10 cellular contexts compared by ENCODE assay signal in the genomic region with DNA sequence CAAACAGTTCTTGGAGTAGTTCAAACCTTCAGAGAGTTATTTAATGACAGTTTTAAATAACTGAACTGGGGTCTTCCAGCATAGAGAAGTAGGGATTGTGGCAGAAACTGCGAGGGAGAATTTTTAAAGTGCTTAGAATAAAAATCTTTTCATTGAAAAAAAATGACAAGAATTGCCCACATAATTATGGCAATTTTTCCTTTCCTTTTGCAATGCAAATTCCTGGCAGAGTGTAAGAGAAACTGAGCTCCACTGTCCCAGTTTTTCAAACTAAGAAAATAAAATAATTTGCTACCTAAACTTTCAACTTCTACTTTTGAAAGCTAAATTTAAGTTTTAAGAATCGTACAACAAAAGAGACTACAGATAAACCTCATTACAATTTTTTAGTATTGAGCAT. TPM values are rescaled to one million over a fixed set of nuclear protein-coding genes. Genes with fewer than 3 reads are reported as not detected.
DNase-seq lines count a peak whose midpoint lies in the region; ATAC-seq, FAIRE-seq and TF ChIP-seq lines count a peak whose summit lies in the region.
"Had no signal": no experiment of that assay in that cellular context is flagged by ENCODE, and none has a peak within 500 bp of the region (broad histone marks: within the 10 kb centered on the region; RNA-seq: fewer than 3 reads in every experiment).

No MANE protein-coding gene starts in this region.

- ATAC-seq in PC-3 = no peak
- no peak for ATAC-seq in foreskin keratinocyte

- no peak for DNase-seq in CD4-positive, alpha-beta memory T cell
- no peak for DNase-seq in PC-3
- DNase-seq in dedifferentiated amniotic fluid mesenchymal stem cell (ENCODE audit: extremely low spot score) = peak; percentile 47
- no peak for DNase-seq in osteoblast (ENCODE audit: insufficient read length, low spot score, missing footprints)
- no peak for DNase-seq in erythroblast (lab: John Stamatoyannopoulos, UW)
- DNase-seq in activated gamma-delta T cell (lab: John Stamatoyannopoulos, UW) = no peak
- DNase-seq in foreskin keratinocyte = no peak
- no peak for DNase-seq in small intestine
- DNase-seq: NCI-H510A had no signal

- no peaks in the 10 kb centered on the region for H3K27me3 ChIP-seq in CD4-positive, alpha-beta memory T cell (ENCODE audit: insufficient read depth, low read length)
- no peaks in the 10 kb centered on the region for H3K27me3 ChIP-seq in PC-3 (ENCODE audit: low read length)
- no peaks in the 10 kb centered on the region for H3K27me3 ChIP-seq in osteoblast (ENCODE audit: insufficient read depth, low read length)
- no peaks in the 10 kb centered on the region for H3K27me3 ChIP-seq in foreskin keratinocyte
- H3K27me3 ChIP-seq in small intestine (ENCODE audit: control insufficient read depth in 2 of 2, insufficient read depth in 2 of 2, low read length in 2 of 2) = no peaks in the 10 kb centered on the region

- H3F3A ChIP-seq in PC-3 (ENCODE audit: low read length, unreplicated experiment) = no peaks in the 10 kb centered on the region

- H3K27ac Mint-ChIP-seq in CD4-positive, alpha-beta memory T cell = peak overlapping the region in 6 of 7 donors; percentile 9 to 99 (median 94)

- H3K9me2 ChIP-seq in PC-3 (replicated peaks; ENCODE audit: low read length) = no peaks in the 10 kb centered on the region

- H3K36me3 Mint-ChIP-seq in CD4-positive, alpha-beta memory T cell = peaks cover 21 to 24% of the 10 kb centered on the region in 2 donors

- H3K36me3 ChIP-seq in CD4-positive, alpha-beta memory T cell (ENCODE audit: insufficient read depth, low read length) = no peaks in the 10 kb centered on the region
- peaks cover 4% of the 10 kb centered on the region; the same call in 1 of the 2 replicates for H3K36me3 ChIP-seq in PC-3 (ENCODE audit: low read depth, low read length)
- no peaks in the 10 kb centered on the region for H3K36me3 ChIP-seq in osteoblast (ENCODE audit: insufficient read depth, low read length)
- no peaks in the 10 kb centered on the region for H3K36me3 ChIP-seq in small intestine (ENCODE audit: control insufficient read depth in 2 of 2, insufficient read depth in 2 of 2, low read length in 2 of 2)

- no TSS peak for BruUV-seq in PC-3 (replicated peaks; lab: Mats Ljungman, UMichigan)

- no peak for TF ChIP-seq CTCF in PC-3 (conservative IDR thresholded peaks at IDR 0.05; ENCODE audit: low read depth, low read length)
- TF ChIP-seq CTCF in osteoblast (IDR thresholded peaks at IDR 0.05; ENCODE audit: extremely low read depth, low read depth, low read length) = no peak
- TF ChIP-seq CTCF in foreskin keratinocyte (conservative IDR thresholded peaks at IDR 0.05) = no peak

- peaks cover 48 to 80% (median 57%) of the 10 kb centered on the region in 4 donors for H3K4me1 Mint-ChIP-seq in CD4-positive, alpha-beta memory T cell

- POLR2A ChIA-PET in CD4-positive, alpha-beta memory T cell (lab: Charles Lee; ENCODE audit: partially characterized antibody) = interaction anchor here (0.5 to 8.5 kb wide), 10 partner anchors 8 to 1573 kb away, joined by 3 to 158 read pairs (median 4); no protein-coding TSS in a partner anchor
- POLR2A ChIA-PET in PC-3 (lab: Charles Lee; ENCODE audit: unreplicated experiment) = interaction anchor here (0.5 to 0.7 kb wide), 4 partner anchors 11 to 1890 kb away, joined by 3 to 4 read pairs (median 4); no protein-coding TSS in a partner anchor

- peaks cover 0 to 9% (median 1%) of the 10 kb centered on the region in 8 donors for H3K9me3 Mint-ChIP-seq in CD4-positive, alpha-beta memory T cell

- peak overlapping the region; percentile 28; the same call in 1 of the 2 replicates for H2AFZ ChIP-seq in PC-3 (ENCODE audit: low read length)
- H2AFZ ChIP-seq in osteoblast (ENCODE audit: low read length) = no peak overlapping the region

- no peak for TF ChIP-seq POLR2A in erythroblast (IDR thresholded peaks at IDR 0.05; ENCODE audit: low read length)

- no peak overlapping the region for H3K4me3 ChIP-seq in CD4-positive, alpha-beta memory T cell (ENCODE audit: low read length in 2 of 2)
- H3K4me3 ChIP-seq in PC-3 (ENCODE audit: low read length) (peak overlapping the region; percentile 90), osteoblast (ENCODE audit: insufficient read depth, low read length) (peak overlapping the region; percentile 1), small intestine (ENCODE audit: low read depth in 1 of 2, low read length in 2 of 2) (no peak overlapping the region)

- peak overlapping the region; percentile 71 for H3K9ac ChIP-seq in PC-3 (ENCODE audit: low read length)

- intact Hi-C loops in CD4-positive, alpha-beta memory T cell (cut with micrococcal nuclease) = loop anchor here (5.0 kb wide), 1 partner anchor 1405 kb away; no protein-coding TSS in a partner anchor
- intact Hi-C loops in PC-3 (cut with micrococcal nuclease) = no loop called here

- CTCF ChIA-PET in CD4-positive, alpha-beta memory T cell (lab: Charles Lee; ENCODE audit: partially characterized antibody) = interaction anchor here (1.0 to 2.6 kb wide), 4 partner anchors 12 to 25 kb away, joined by 3 to 7 read pairs (median 6); no protein-coding TSS in a partner anchor
- CTCF ChIA-PET in PC-3 (lab: Charles Lee) = no interaction called here

- H4K20me1 ChIP-seq in PC-3 (ENCODE audit: low read length) (no peaks in the 10 kb centered on the region; the same call in 1 of the 2 replicates), osteoblast (ENCODE audit: insufficient read depth, low read length) (no peaks in the 10 kb centered on the region)

- H3K4me3 Mint-ChIP-seq in CD4-positive, alpha-beta memory T cell = peak overlapping the region in 3 of 8 donors; percentile 9 to 52 (median 42)

- H3K27me3 Mint-ChIP-seq in CD4-positive, alpha-beta memory T cell = no peaks in the 10 kb centered on the region

- no peaks in the 10 kb centered on the region for H3K9me3 ChIP-seq in CD4-positive, alpha-beta memory T cell (ENCODE audit: control insufficient read depth in 1 of 2, low read length in 2 of 2)
- H3K9me3 ChIP-seq in PC-3 (ENCODE audit: low read length) (no peaks in the 10 kb centered on the region), osteoblast (ENCODE audit: low read depth, low read length) (no peaks in the 10 kb centered on the region), small intestine (ENCODE audit: control insufficient read depth, low read depth) (no peaks in the 10 kb centered on the region)

- H3K79me2 ChIP-seq in PC-3 (ENCODE audit: low read length) (peaks cover 37% of the 10 kb centered on the region), osteoblast (ENCODE audit: insufficient read depth, low read length) (peaks cover 27% of the 10 kb centered on the region)

- H3K27ac ChIP-seq in CD4-positive, alpha-beta memory T cell (ENCODE audit: low read depth, low read length) = peak overlapping the region; percentile 50
- H3K27ac ChIP-seq in PC-3 (ENCODE audit: low read length) (peak overlapping the region; percentile 39), osteoblast (ENCODE audit: low read depth, low read length) (peak overlapping the region; percentile 71), foreskin keratinocyte (no peak overlapping the region), small intestine (ENCODE audit: low read depth in 1 of 2, low read length in 1 of 2) (no peak overlapping the region)

- peaks cover 64% of the 10 kb centered on the region for H3K4me1 ChIP-seq in CD4-positive, alpha-beta memory T cell (ENCODE audit: insufficient read depth, low read length)
- H3K4me1 ChIP-seq in PC-3 (ENCODE audit: insufficient read depth, low read length) (peaks cover 26% of the 10 kb centered on the region), osteoblast (ENCODE audit: insufficient read depth, low read length) (peaks cover 51% of the 10 kb centered on the region), foreskin keratinocyte (peaks cover 20% of the 10 kb centered on the region), small intestine (ENCODE audit: control insufficient read depth in 2 of 2, insufficient read depth in 1 of 2, low read depth in 1 of 2, low read length in 1 of 2) (peaks cover 4 to 8% of the 10 kb centered on the region in 2 donors)

- WGBS in small intestine, 3 donors = 43 to 51% (median 50%) methylated on average over 2 of the region's 2 CpGs

- no peak for FAIRE-seq in small intestine (lab: Jason Lieb, UNC)
- FAIRE-seq: D721Med had no signal

- peak overlapping the region; percentile 95 for H3K4me2 ChIP-seq in PC-3 (ENCODE audit: low read length)
- peak overlapping the region; percentile 96 for H3K4me2 ChIP-seq in osteoblast (ENCODE audit: insufficient read depth, low read length)

RNA-seq across cellular contexts. Expression of a gene that starts 2.3 kb away (rescaled TPM):
- total RNA-seq in CD4-positive, alpha-beta memory T cell = 10 to 100 TPM; 59.3 to 64.9 TPM
- 100 to 1,000 TPM in 1 of 2 donors, 10 to 100 TPM in 1; 62.7 to 106 TPM for polyA plus RNA-seq in CD4-positive, alpha-beta memory T cell
- total RNA-seq in PC-3 (2014; rRNA removed) (48.5 and 49.5 TPM in 2 replicates), osteoblast (10.6 and 15.2 TPM in 2 replicates), foreskin keratinocyte (4.2 and 7.3 TPM in 2 replicates)
- polyA plus RNA-seq in foreskin keratinocyte (0.72 and 1.4 TPM in 2 replicates), small intestine (10 to 100 TPM; 17.2 to 29.7 (median 21.1) TPM)

Comparison
In these comparisons a context has a peak if more than half of its experiments do, and no peak if none do; other contexts are left out.
1. H3K27ac ChIP-seq: peak in CD4-positive, alpha-beta memory T cell (single experiment), PC-3 (single experiment) and osteoblast (single experiment); none in foreskin keratinocyte (single experiment) and small intestine (0 of 2).
2. H3K4me3 ChIP-seq: peak in PC-3 (single experiment) and osteoblast (single experiment); none in CD4-positive, alpha-beta memory T cell (0 of 2) and small intestine (0 of 2).